ENCODE assay signal across 17 cellular contexts in the genomic region with DNA sequence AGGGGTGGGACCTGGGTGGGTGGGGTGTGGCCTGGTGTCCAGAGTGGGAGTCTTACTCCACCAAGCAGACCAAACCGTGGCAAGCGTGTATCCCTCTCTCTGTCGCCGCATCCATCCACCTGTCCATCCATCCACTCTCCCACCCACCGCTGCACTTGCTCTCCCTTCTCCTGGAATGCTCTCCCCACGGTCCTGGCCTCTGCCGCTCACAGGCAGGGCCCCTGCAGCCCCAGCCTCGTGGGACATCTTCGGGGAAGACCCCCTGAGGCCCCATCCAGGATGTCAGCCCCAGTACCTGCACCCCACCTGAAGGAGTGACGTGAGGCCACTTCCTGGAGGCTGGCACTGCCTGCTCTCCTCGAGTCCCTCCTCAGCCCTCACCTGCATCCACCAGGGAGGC.
A peak's percentile ranks its signal among the peaks of the same experiment; 100 is the strongest.
DNase-seq lines count a peak whose midpoint lies in the region; ATAC-seq and TF ChIP-seq lines count a peak whose summit lies in the region.
"Had no signal": no experiment of that assay in that cellular context is flagged by ENCODE, and none has a peak within 500 bp of the region (broad histone marks: within the 10 kb centered on the region; RNA-seq: fewer than 3 reads in every experiment).

No MANE protein-coding gene starts in this region.

- no peaks in the 10 kb centered on the region for H3K9me3 ChIP-seq in upper lobe of right lung
- H3K9me3 ChIP-seq: SJSA1 had no signal

- no peaks in the 10 kb centered on the region for H3K36me3 Mint-ChIP-seq in activated naive CD4-positive, alpha-beta T cell treated with anti-CD3 and anti-CD28 coated beads, Interleukin-2, amount 10 ng/mL, durations not matched to agents 7 days and 5 days
- H3K36me3 Mint-ChIP-seq in brain, result no peaks in the 10 kb centered on the region
- H3K36me3 Mint-ChIP-seq in nephron progenitor cell (ENCODE audit: low read depth), result no peaks in the 10 kb centered on the region
- H3K36me3 Mint-ChIP-seq: CD4-positive, alpha-beta memory T cell; naive thymus-derived CD8-positive, alpha-beta T cell had no signal

- H3K27me3 ChIP-seq in upper lobe of right lung, result no peaks in the 10 kb centered on the region
- H3K27me3 ChIP-seq: SJSA1 had no signal

- H3K4me3 Mint-ChIP-seq in activated naive CD4-positive, alpha-beta T cell treated with anti-CD3 and anti-CD28 coated beads, Interleukin-2, amount 10 ng/mL, durations not matched to agents 7 days and 5 days, result no peak overlapping the region
- H3K4me3 Mint-ChIP-seq in brain (no peak overlapping the region), nephron progenitor cell (no peak overlapping the region)
- H3K4me3 Mint-ChIP-seq: CD4-positive, alpha-beta memory T cell; naive thymus-derived CD8-positive, alpha-beta T cell; T-helper 1 cell treated with Interleukin-12 subunit alpha and Interleukin-12 subunit beta and Interleukin-4 antibody, amounts not matched to agents 30 μg/mL and 1 μg/mL, for 36 hours had no signal

- no peak overlapping the region for H3K27ac Mint-ChIP-seq in activated naive CD4-positive, alpha-beta T cell treated with anti-CD3 and anti-CD28 coated beads, Interleukin-2, amount 10 ng/mL, durations not matched to agents 7 days and 5 days
- H3K27ac Mint-ChIP-seq in brain (peak overlapping the region in 3 of 5 experiments; percentile 87 to 98 (median 95)), nephron progenitor cell (no peak overlapping the region)
- H3K27ac Mint-ChIP-seq: CD4-positive, alpha-beta memory T cell; T-helper 1 cell treated with Interleukin-12 subunit alpha and Interleukin-12 subunit beta and Interleukin-4 antibody, amounts not matched to agents 30 μg/mL and 1 μg/mL, for 36 hours had no signal

- no peak for ATAC-seq in upper lobe of right lung
- ATAC-seq: K562; naive thymus-derived CD8-positive, alpha-beta T cell had no signal

- peaks cover 34% of the 10 kb centered on the region for H3K27me3 Mint-ChIP-seq in activated naive CD4-positive, alpha-beta T cell treated with anti-CD3 and anti-CD28 coated beads, Interleukin-2, amount 10 ng/mL, durations not matched to agents 7 days and 5 days
- H3K27me3 Mint-ChIP-seq in brain, result peaks cover 6% of the 10 kb centered on the region
- peaks cover 79% of the 10 kb centered on the region for H3K27me3 Mint-ChIP-seq in nephron progenitor cell (ENCODE audit: low read depth, poor library complexity)

- intact Hi-C loops in upper lobe of right lung (cut with DNase I), result no loop called here

- H3K9me3 Mint-ChIP-seq in activated naive CD4-positive, alpha-beta T cell treated with anti-CD3 and anti-CD28 coated beads, Interleukin-2, amount 10 ng/mL, durations not matched to agents 7 days and 5 days, result no peaks in the 10 kb centered on the region
- peaks cover 0 to under 1% (median 0%) of the 10 kb centered on the region in 5 experiments for H3K9me3 Mint-ChIP-seq in brain
- H3K9me3 Mint-ChIP-seq in nephron progenitor cell, result no peaks in the 10 kb centered on the region
- H3K9me3 Mint-ChIP-seq: CD4-positive, alpha-beta memory T cell; naive thymus-derived CD8-positive, alpha-beta T cell; T-helper 1 cell treated with Interleukin-12 subunit alpha and Interleukin-12 subunit beta and Interleukin-4 antibody, amounts not matched to agents 30 μg/mL and 1 μg/mL, for 36 hours had no signal

- no peaks in the 10 kb centered on the region for H3K4me1 Mint-ChIP-seq in activated naive CD4-positive, alpha-beta T cell treated with anti-CD3 and anti-CD28 coated beads, Interleukin-2, amount 10 ng/mL, durations not matched to agents 7 days and 5 days
- H3K4me1 Mint-ChIP-seq in brain (peaks cover 57% of the 10 kb centered on the region), nephron progenitor cell (peaks cover 25% of the 10 kb centered on the region)

- no peak overlapping the region for H3K4me3 ChIP-seq in upper lobe of right lung
- H3K4me3 ChIP-seq: K562, PC-9, SJSA1 had no signal

- CTCF ChIA-PET in activated naive CD4-positive, alpha-beta T cell treated with anti-CD3 and anti-CD28 coated beads, Interleukin-2, amount 10 ng/mL, durations not matched to agents 7 days and 5 days (lab: Charles Lee), result interaction anchor here (1.3 kb wide), 1 partner anchor 187 kb away, joined by 6 read pairs; no protein-coding TSS in a partner anchor

- DNase-seq in activated naive CD4-positive, alpha-beta T cell treated with anti-CD3 and anti-CD28 coated beads, Interleukin-2, amount 10 ng/mL, durations not matched to agents 7 days and 5 days, result peak; percentile 15
- DNase-seq in activated naive CD4-positive, alpha-beta T cell treated with Interleukin-2 at 50 U/mL for 16 hours, result no peak
- DNase-seq in nephron progenitor cell (peak; percentile 2), upper lobe of right lung (peak; percentile 61), NCI-H2081 (lab: John Stamatoyannopoulos, UW) (no peak), NCI-H2029 treated with DMSO at 0.1 percent for 48 hours (lab: John Stamatoyannopoulos, UW) (no peak)
- DNase-seq: activated gamma-delta T cell treated with Interleukin-2 at 50 U/mL for 16 hours; CD4-positive, alpha-beta memory T cell; NCI-H1694 treated with DMSO at 0.1 percent for 48 hours; PC-9; stimulated activated CD8-positive, alpha-beta memory T cell treated with anti-CD3 and anti-CD28 coated beads, Interleukin-4, amount 100 ng/mL, for 48 hours; WERI-Rb-1 had no signal

- no peak overlapping the region for H3K27ac ChIP-seq in upper lobe of right lung
- H3K27ac ChIP-seq: PC-9, SJSA1, WERI-Rb-1 had no signal

- no peak for TF ChIP-seq CTCF in brain (conservative IDR thresholded peaks at IDR 0.05)
- TF ChIP-seq CTCF in nephron progenitor cell (IDR thresholded peaks at IDR 0.05), result no peak
- TF ChIP-seq CTCF in upper lobe of right lung (IDR thresholded peaks at IDR 0.05), result no peak

- H3K4me1 ChIP-seq in upper lobe of right lung, result peaks cover 13% of the 10 kb centered on the region

- H3K36me3 ChIP-seq in upper lobe of right lung, result no peaks in the 10 kb centered on the region
- H3K36me3 ChIP-seq: SJSA1, WERI-Rb-1 had no signal

Comparison
In these comparisons a context has a peak if more than half of its experiments do, and no peak if none do; other contexts are left out.
1. DNase-seq: peak in activated naive CD4-positive, alpha-beta T cell treated with anti-CD3 and anti-CD28 coated beads, Interleukin-2, amount 10 ng/mL, durations not matched to agents 7 days and 5 days (single experiment), nephron progenitor cell (single experiment) and upper lobe of right lung (single experiment); none in activated naive CD4-positive, alpha-beta T cell treated with Interleukin-2 at 50 U/mL for 16 hours (single experiment), NCI-H2081 (0 of 2) and NCI-H2029 treated with DMSO at 0.1 percent for 48 hours (single experiment).
2. H3K27ac Mint-ChIP-seq: peak in brain (3 of 5); none in activated naive CD4-positive, alpha-beta T cell treated with anti-CD3 and anti-CD28 coated beads, Interleukin-2, amount 10 ng/mL, durations not matched to agents 7 days and 5 days (single experiment) and nephron progenitor cell (single experiment).